ENCODE assay signal across 22 cellular contexts in genomic region chr7:5456420-5456819, GRCh38.
"Had no signal": no experiment of that assay in that cellular context is flagged by ENCODE, and none has a peak within 500 bp of the region (broad histone marks: within the 10 kb centered on the region; RNA-seq: fewer than 3 reads in every experiment).

No MANE protein-coding gene starts in this region.

- FAIRE-seq: HTR-8/SVneo, RCC 7860 had no signal

- H3K27me3 ChIP-seq: MG63, SJSA1 had no signal

- H3K9me3 ChIP-seq: MG63, SJSA1 had no signal

- DNase-seq: KBM-7, MG63, NCI-H1092, NCI-H1105 treated with DMSO at 0.1 percent for 48 hours, NCI-H1417 treated with DMSO at 0.1 percent for 48 hours, NCI-H187, NCI-H2029, NCI-H2081 treated with DMSO at 0.1 percent for 48 hours, NCI-H2171, NCI-H226, NCI-H446, NCI-H510A, NCI-H524 treated with DMSO at 0.1 percent for 48 hours, NCI-H69, NCI-H774, Right ventricle myocardium superior, RPMI8226, SIG-M5 had no signal

- H3K27ac ChIP-seq: SJSA1, SK-N-MC had no signal

- H3K4me1 ChIP-seq: SJSA1 had no signal

- H3K36me3 ChIP-seq: MG63, SJSA1 had no signal

- H3K4me3 ChIP-seq: MG63, SJSA1, SK-N-MC had no signal
